In genomic region chr10:35470967-35471366, GRCh38 we compare ENCODE assay signal across 1 cellular context.
TF ChIP-seq lines count a peak whose summit lies in the region.

No MANE protein-coding gene starts in this region.

TF ChIP-seq in GM23338, 12 proteins besides CTCF, POLR2A, EP300 and RAD21 (continued from another document):
- TF ChIP-seq ZNF462 (CRISPR knock-in tag; IDR thresholded peaks at IDR 0.05) (no peak), ZNF114 (CRISPR knock-in tag; IDR thresholded peaks at IDR 0.05) (no peak), CREB1 (CRISPR knock-in tag; IDR thresholded peaks at IDR 0.05; ENCODE audit: low read depth) (no peak)
